Comparison of ENCODE assay signal across 2 cellular contexts in genomic region chr7:45500257-45500656, GRCh38.
A peak's percentile ranks its signal among the peaks of the same experiment; 100 is the strongest.
TF ChIP-seq lines count a peak whose summit lies in the region.

No MANE protein-coding gene starts in this region.

TF ChIP-seq in HepG2, 621 proteins besides CTCF, POLR2A, EP300 and RAD21:
- no peak for TF ChIP-seq IKZF4 (CRISPR knock-in tag; IDR thresholded peaks at IDR 0.05; ENCODE audit: borderline replicate concordance, low read depth, not compliant biosample characterization)
- no peak for TF ChIP-seq ZNF879 (CRISPR knock-in tag; IDR thresholded peaks at IDR 0.05)
- no peak for TF ChIP-seq ZBTB14 (CRISPR knock-in tag; IDR thresholded peaks at IDR 0.05)
- no peak for TF ChIP-seq TFE3 (CRISPR knock-in tag; IDR thresholded peaks at IDR 0.05)
- TF ChIP-seq RAD51 (IDR thresholded peaks at IDR 0.05; ENCODE audit: borderline replicate concordance): peak; percentile 61; the same call in 1 of the 2 replicates
- TF ChIP-seq, protein P1, sequence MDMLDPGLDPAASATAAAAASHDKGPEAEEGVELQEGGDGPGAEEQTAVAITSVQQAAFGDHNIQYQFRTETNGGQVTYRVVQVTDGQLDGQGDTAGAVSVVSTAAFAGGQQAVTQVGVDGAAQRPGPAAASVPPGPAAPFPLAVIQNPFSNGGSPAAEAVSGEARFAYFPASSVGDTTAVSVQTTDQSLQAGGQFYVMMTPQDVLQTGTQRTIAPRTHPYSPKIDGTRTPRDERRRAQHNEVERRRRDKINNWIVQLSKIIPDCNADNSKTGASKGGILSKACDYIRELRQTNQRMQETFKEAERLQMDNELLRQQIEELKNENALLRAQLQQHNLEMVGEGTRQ (IDR thresholded peaks at IDR 0.05; ENCODE audit: low read depth, low read length): peak; percentile 14; the same call in 1 of the 2 replicates
- TF ChIP-seq, protein P1 (CRISPR knock-in tag; IDR thresholded peaks at IDR 0.05; ENCODE audit: borderline replicate concordance): no peak
- no peak for TF ChIP-seq SMC3 (IDR thresholded peaks at IDR 0.05; ENCODE audit: low read length)
- TF ChIP-seq MED1 (CRISPR knock-in tag; IDR thresholded peaks at IDR 0.05): no peak
- TF ChIP-seq MTF2 (CRISPR knock-in tag; IDR thresholded peaks at IDR 0.05; ENCODE audit: borderline replicate concordance): no peak
- no peak for TF ChIP-seq ZNF839 (CRISPR knock-in tag; IDR thresholded peaks at IDR 0.05; ENCODE audit: borderline replicate concordance)
- no peak for TF ChIP-seq RBFOX2 (IDR thresholded peaks at IDR 0.05; ENCODE audit: low read depth, low read length)
- TF ChIP-seq, protein P2, sequence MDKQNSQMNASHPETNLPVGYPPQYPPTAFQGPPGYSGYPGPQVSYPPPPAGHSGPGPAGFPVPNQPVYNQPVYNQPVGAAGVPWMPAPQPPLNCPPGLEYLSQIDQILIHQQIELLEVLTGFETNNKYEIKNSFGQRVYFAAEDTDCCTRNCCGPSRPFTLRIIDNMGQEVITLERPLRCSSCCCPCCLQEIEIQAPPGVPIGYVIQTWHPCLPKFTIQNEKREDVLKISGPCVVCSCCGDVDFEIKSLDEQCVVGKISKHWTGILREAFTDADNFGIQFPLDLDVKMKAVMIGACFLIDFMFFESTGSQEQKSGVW (CRISPR knock-in tag; IDR thresholded peaks at IDR 0.05; ENCODE audit: borderline replicate concordance): no peak
- no peak for TF ChIP-seq ZNF644 (CRISPR knock-in tag; IDR thresholded peaks at IDR 0.05; ENCODE audit: low read depth)

TF ChIP-seq in H1, 55 proteins besides CTCF, POLR2A, EP300 and RAD21:
- no peak for TF ChIP-seq SIN3A (conservative IDR thresholded peaks at IDR 0.05 in 1 of 2, IDR thresholded peaks at IDR 0.05 in 1 of 2; ENCODE audit: low read depth in 1 of 2, low read length in 2 of 2)
- TF ChIP-seq ZNF274 (IDR thresholded peaks at IDR 0.05; ENCODE audit: borderline replicate concordance, extremely low read depth, low read length): no peak
- no peak for TF ChIP-seq SP2 (IDR thresholded peaks at IDR 0.05; ENCODE audit: low read length)
- TF ChIP-seq SAP30 (IDR thresholded peaks at IDR 0.05; ENCODE audit: insufficient read depth, insufficient replicate concordance, low read length): no peak
- no peak for TF ChIP-seq CHD1 (IDR thresholded peaks at IDR 0.05; ENCODE audit: low read depth, low read length)
- no peak for TF ChIP-seq ASH2L (IDR thresholded peaks at IDR 0.05; ENCODE audit: low read length)
- no peak for TF ChIP-seq SP1 (IDR thresholded peaks at IDR 0.05; ENCODE audit: low read depth, low read length)
- TF ChIP-seq KDM4A (IDR thresholded peaks at IDR 0.05; ENCODE audit: low read depth, low read length, severe bottlenecking): no peak
- TF ChIP-seq SIRT6 (IDR thresholded peaks at IDR 0.05; ENCODE audit: low read length): no peak
- TF ChIP-seq TAF7 (optimal IDR thresholded peaks at IDR 0.05; ENCODE audit: borderline replicate concordance, low read depth, low read length): no peak
- no peak for TF ChIP-seq RFX5 (IDR thresholded peaks at IDR 0.05; ENCODE audit: borderline replicate concordance, low read depth, low read length)
- TF ChIP-seq KDM1A (IDR thresholded peaks at IDR 0.05; ENCODE audit: borderline replicate concordance, low read length): no peak
- TF ChIP-seq CEBPB (IDR thresholded peaks at IDR 0.05; ENCODE audit: low read depth, low read length): no peak
- TF ChIP-seq HDAC6 (IDR thresholded peaks at IDR 0.05; ENCODE audit: low read depth, low read length): no peak
- no peak for TF ChIP-seq PHF8 (conservative IDR thresholded peaks at IDR 0.05; ENCODE audit: low read depth, low read length)
- TF ChIP-seq TAF1 (IDR thresholded peaks at IDR 0.05; ENCODE audit: low read depth, low read length): no peak
- no peak for TF ChIP-seq RNF2 (IDR thresholded peaks at IDR 0.05; ENCODE audit: borderline replicate concordance, low read depth, low read length, missing control alignments, poor library complexity, severe bottlenecking)
- TF ChIP-seq TCF12 (IDR thresholded peaks at IDR 0.05; ENCODE audit: low read depth, low read length): no peak
TF ChIP-seq in H1: peak in this region for 0.
